11 cellular contexts compared by ENCODE assay signal in genomic region chr17:82548681-82549303, GRCh38. TPM values are rescaled to one million over a fixed set of nuclear protein-coding genes. Genes with fewer than 3 reads are reported as not detected.
DNase-seq lines count a peak whose midpoint lies in the region; ATAC-seq and TF ChIP-seq lines count a peak whose summit lies in the region.
"Had no signal": no experiment of that assay in that cellular context is flagged by ENCODE, and none has a peak within 500 bp of the region (broad histone marks: within the 10 kb centered on the region; RNA-seq: fewer than 3 reads in every experiment).

No MANE protein-coding gene starts in this region.

- TF ChIP-seq EP300 in suprapubic skin (IDR thresholded peaks at IDR 0.05), result no peak

- H3K27ac Mint-ChIP-seq in activated CD4-positive, alpha-beta T cell treated with anti-CD3 and anti-CD28 coated beads, Interleukin-2, amount 10 ng/mL, durations not matched to agents 7 days and 5 days, result peak overlapping the region; percentile 16
- H3K27ac Mint-ChIP-seq in activated CD4-positive, alpha-beta T cell treated with anti-CD3 and anti-CD28 coated beads, Interleukin-2, amount 10 ng/mL, durations not matched to agents 24 days and 14 days, result no peak overlapping the region
- no peak overlapping the region for H3K27ac Mint-ChIP-seq in activated naive CD8-positive, alpha-beta T cell treated with anti-CD3 and anti-CD28 coated beads for 36 hours
- H3K27ac Mint-ChIP-seq: activated naive CD8-positive, alpha-beta T cell treated with anti-CD3 and anti-CD28 coated beads, Interleukin-2, amount 10 ng/mL, durations not matched to agents 7 days and 5 days had no signal

- no peak overlapping the region for H3K4me3 ChIP-seq in suprapubic skin

- POLR2A ChIA-PET in activated CD4-positive, alpha-beta T cell treated with anti-CD3 and anti-CD28 coated beads, Interleukin-2, amount 10 ng/mL, durations not matched to agents 7 days and 5 days (lab: Charles Lee), result no interaction called here

- CTCF ChIA-PET in activated CD4-positive, alpha-beta T cell treated with anti-CD3 and anti-CD28 coated beads, Interleukin-2, amount 10 ng/mL, durations not matched to agents 7 days and 5 days (lab: Charles Lee), result interaction anchor here (1.7 kb wide), 1 partner anchor 12 kb away, joined by 8 read pairs; no protein-coding TSS in a partner anchor

- H3K4me3 Mint-ChIP-seq in activated CD4-positive, alpha-beta T cell treated with anti-CD3 and anti-CD28 coated beads, Interleukin-2, amount 10 ng/mL, durations not matched to agents 7 days and 5 days, result no peak overlapping the region
- H3K4me3 Mint-ChIP-seq in activated CD4-positive, alpha-beta T cell treated with anti-CD3 and anti-CD28 coated beads, Interleukin-2, amount 10 ng/mL, durations not matched to agents 24 days and 14 days, result no peak overlapping the region
- H3K4me3 Mint-ChIP-seq in activated naive CD8-positive, alpha-beta T cell treated with anti-CD3 and anti-CD28 coated beads for 36 hours, result no peak overlapping the region
- H3K4me3 Mint-ChIP-seq: activated naive CD8-positive, alpha-beta T cell treated with anti-CD3 and anti-CD28 coated beads, Interleukin-2, amount 10 ng/mL, durations not matched to agents 7 days and 5 days had no signal

- H3K27ac ChIP-seq in suprapubic skin, result peak overlapping the region; percentile 60

- peaks cover 32% of the 10 kb centered on the region for H3K4me1 Mint-ChIP-seq in activated CD4-positive, alpha-beta T cell treated with anti-CD3 and anti-CD28 coated beads, Interleukin-2, amount 10 ng/mL, durations not matched to agents 7 days and 5 days
- peaks cover 25% of the 10 kb centered on the region for H3K4me1 Mint-ChIP-seq in activated CD4-positive, alpha-beta T cell treated with anti-CD3 and anti-CD28 coated beads, Interleukin-2, amount 10 ng/mL, durations not matched to agents 24 days and 14 days
- H3K4me1 Mint-ChIP-seq in activated naive CD8-positive, alpha-beta T cell treated with anti-CD3 and anti-CD28 coated beads for 36 hours, result peaks cover 45% of the 10 kb centered on the region

- H3K36me3 ChIP-seq in suprapubic skin, result no peaks in the 10 kb centered on the region

- no peak for TF ChIP-seq CTCF in suprapubic skin (IDR thresholded peaks at IDR 0.05)

- H3K27me3 Mint-ChIP-seq in activated CD4-positive, alpha-beta T cell treated with anti-CD3 and anti-CD28 coated beads, Interleukin-2, amount 10 ng/mL, durations not matched to agents 7 days and 5 days, result no peaks in the 10 kb centered on the region
- no peaks in the 10 kb centered on the region for H3K27me3 Mint-ChIP-seq in activated CD4-positive, alpha-beta T cell treated with anti-CD3 and anti-CD28 coated beads, Interleukin-2, amount 10 ng/mL, durations not matched to agents 24 days and 14 days
- H3K27me3 Mint-ChIP-seq in activated naive CD8-positive, alpha-beta T cell treated with anti-CD3 and anti-CD28 coated beads for 36 hours, result no peaks in the 10 kb centered on the region
- H3K27me3 Mint-ChIP-seq: activated naive CD8-positive, alpha-beta T cell treated with anti-CD3 and anti-CD28 coated beads, Interleukin-2, amount 10 ng/mL, durations not matched to agents 7 days and 5 days had no signal

- intact Hi-C loops in activated CD4-positive, alpha-beta T cell treated with anti-CD3 and anti-CD28 coated beads, Interleukin-2, amount 10 ng/mL, durations not matched to agents 24 days and 14 days (cut with micrococcal nuclease), result no loop called here
- intact Hi-C loops in left colon (cut with DNase I, micrococcal nuclease), result no loop called here

- no peaks in the 10 kb centered on the region for H3K9me3 Mint-ChIP-seq in activated CD4-positive, alpha-beta T cell treated with anti-CD3 and anti-CD28 coated beads, Interleukin-2, amount 10 ng/mL, durations not matched to agents 7 days and 5 days
- H3K9me3 Mint-ChIP-seq in activated CD4-positive, alpha-beta T cell treated with anti-CD3 and anti-CD28 coated beads, Interleukin-2, amount 10 ng/mL, durations not matched to agents 24 days and 14 days, result no peaks in the 10 kb centered on the region
- no peaks in the 10 kb centered on the region for H3K9me3 Mint-ChIP-seq in activated naive CD8-positive, alpha-beta T cell treated with anti-CD3 and anti-CD28 coated beads for 36 hours
- H3K9me3 Mint-ChIP-seq: activated naive CD8-positive, alpha-beta T cell treated with anti-CD3 and anti-CD28 coated beads, Interleukin-2, amount 10 ng/mL, durations not matched to agents 7 days and 5 days had no signal

- ATAC-seq in left colon, result peak; percentile 89
- no peak for ATAC-seq in HG02678 (IDR thresholded peaks at IDR 0.05; ENCODE audit: unreplicated experiment)

- peaks cover 56% of the 10 kb centered on the region for H3K4me1 ChIP-seq in suprapubic skin

- H3K9me3 ChIP-seq in suprapubic skin, result no peaks in the 10 kb centered on the region

- 33% methylated on average over 15 of the region's 15 CpGs for WGBS in suprapubic skin

- TF ChIP-seq POLR2A in suprapubic skin (IDR thresholded peaks at IDR 0.05), result no peak

- H3K36me3 Mint-ChIP-seq in activated CD4-positive, alpha-beta T cell treated with anti-CD3 and anti-CD28 coated beads, Interleukin-2, amount 10 ng/mL, durations not matched to agents 7 days and 5 days (ENCODE audit: low read depth), result no peaks in the 10 kb centered on the region
- H3K36me3 Mint-ChIP-seq in activated CD4-positive, alpha-beta T cell treated with anti-CD3 and anti-CD28 coated beads, Interleukin-2, amount 10 ng/mL, durations not matched to agents 24 days and 14 days (ENCODE audit: low read depth), result no peaks in the 10 kb centered on the region
- H3K36me3 Mint-ChIP-seq in activated naive CD8-positive, alpha-beta T cell treated with anti-CD3 and anti-CD28 coated beads for 36 hours, result peaks cover 10% of the 10 kb centered on the region

- no peak for DNase-seq in activated CD4-positive, alpha-beta T cell treated with anti-CD3 and anti-CD28 coated beads, Interleukin-2, amount 10 ng/mL, durations not matched to agents 7 days and 5 days
- DNase-seq in activated CD4-positive, alpha-beta T cell treated with anti-CD3 and anti-CD28 coated beads, Interleukin-2, amount 10 ng/mL, durations not matched to agents 24 days and 14 days, result no peak
- DNase-seq in activated naive CD8-positive, alpha-beta T cell treated with anti-CD3 and anti-CD28 coated beads for 36 hours, result peak; percentile 9
- peak; percentile 60 to 72 for DNase-seq in left colon
- no peak for DNase-seq in suprapubic skin (ENCODE audit: low spot score in 2 of 2)
- DNase-seq in NCI-H345 (lab: John Stamatoyannopoulos, UW), result no peak
- no peak for DNase-seq in HuH-7 (ENCODE audit: low spot score)
- DNase-seq: activated naive CD8-positive, alpha-beta T cell treated with anti-CD3 and anti-CD28 coated beads, Interleukin-2, amount 10 ng/mL, durations not matched to agents 7 days and 5 days; NCI-H226; T-helper 2 cell had no signal

- H3K27me3 ChIP-seq in suprapubic skin, result no peaks in the 10 kb centered on the region

RNA-seq across cellular contexts. Expression of gene FOXK2, which starts 29.3 kb away (rescaled TPM):
- 10 to 100 TPM; 59.6 to 63.2 TPM for total RNA-seq in activated CD4-positive, alpha-beta T cell treated with anti-CD3 and anti-CD28 coated beads, Interleukin-2, amount 10 ng/mL, durations not matched to agents 7 days and 5 days
- total RNA-seq in activated CD4-positive, alpha-beta T cell treated with anti-CD3 and anti-CD28 coated beads, Interleukin-2, amount 10 ng/mL, durations not matched to agents 24 days and 14 days, result 92.6 and 97.4 TPM in 2 replicates
- total RNA-seq in activated naive CD8-positive, alpha-beta T cell treated with anti-CD3 and anti-CD28 coated beads for 36 hours, result 10 to 100 TPM; 59.4 to 67.2 TPM
- total RNA-seq in left colon (10 to 100 TPM; 40.4 to 48.7 TPM), suprapubic skin (10 to 100 TPM; 62.7 to 94.5 (median 78.4) TPM)

Comparison
In these comparisons a context has a peak if more than half of its experiments do, and no peak if none do; other contexts are left out.
1. DNase-seq: peak in activated naive CD8-positive, alpha-beta T cell treated with anti-CD3 and anti-CD28 coated beads for 36 hours (single experiment) and left colon (2 of 2); none in activated CD4-positive, alpha-beta T cell treated with anti-CD3 and anti-CD28 coated beads, Interleukin-2, amount 10 ng/mL, durations not matched to agents 7 days and 5 days (single experiment), activated CD4-positive, alpha-beta T cell treated with anti-CD3 and anti-CD28 coated beads, Interleukin-2, amount 10 ng/mL, durations not matched to agents 24 days and 14 days (single experiment), suprapubic skin (0 of 2), NCI-H345 (single experiment) and HuH-7 (single experiment).